In the genomic region with DNA sequence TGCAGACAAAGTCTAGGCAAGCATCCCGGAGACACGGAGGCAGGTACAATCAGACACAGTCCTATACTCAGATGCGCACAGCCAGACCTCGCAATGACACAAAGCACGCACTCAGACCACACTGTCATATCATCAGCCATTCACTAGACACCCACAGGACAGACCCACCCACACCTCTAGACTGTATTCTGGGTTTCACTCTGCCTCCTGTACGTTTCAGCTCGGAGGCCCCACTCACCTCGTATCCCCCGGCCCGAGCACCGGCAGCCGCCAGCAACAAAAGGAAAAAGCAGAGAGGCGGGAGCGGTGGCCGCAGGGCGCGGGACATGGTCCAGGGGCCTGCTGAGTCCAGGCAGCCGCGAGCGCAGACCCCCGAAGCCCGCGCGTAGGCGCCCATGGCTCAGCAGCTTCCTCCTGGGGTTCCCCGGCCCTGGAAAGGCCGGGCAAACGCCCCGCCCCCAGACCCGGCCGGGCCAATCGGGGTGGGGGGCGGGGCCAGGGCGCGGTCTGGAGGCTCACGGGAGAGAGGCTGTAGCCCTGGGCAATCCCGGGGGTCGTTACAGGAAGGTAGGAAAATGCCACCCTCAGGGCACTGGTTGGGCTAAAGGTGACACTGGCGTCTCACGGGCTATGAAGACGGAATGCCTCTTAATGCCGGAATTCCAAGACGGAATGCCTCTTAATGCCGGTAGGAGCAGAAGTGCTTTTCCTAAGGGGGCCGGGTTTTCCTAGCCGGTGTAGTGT, we compare ENCODE assay signal across 8 cellular contexts. TPM values are rescaled to one million over a fixed set of nuclear protein-coding genes. Genes with fewer than 3 reads are reported as not detected.
DNase-seq lines count a peak whose midpoint lies in the region; ATAC-seq, FAIRE-seq and TF ChIP-seq lines count a peak whose summit lies in the region.

A gene (minus strand): TSS at position 438 of the 744 bp plus-strand sequence. CDS start 41 bp downstream, at position 397.
A gene with protein sequence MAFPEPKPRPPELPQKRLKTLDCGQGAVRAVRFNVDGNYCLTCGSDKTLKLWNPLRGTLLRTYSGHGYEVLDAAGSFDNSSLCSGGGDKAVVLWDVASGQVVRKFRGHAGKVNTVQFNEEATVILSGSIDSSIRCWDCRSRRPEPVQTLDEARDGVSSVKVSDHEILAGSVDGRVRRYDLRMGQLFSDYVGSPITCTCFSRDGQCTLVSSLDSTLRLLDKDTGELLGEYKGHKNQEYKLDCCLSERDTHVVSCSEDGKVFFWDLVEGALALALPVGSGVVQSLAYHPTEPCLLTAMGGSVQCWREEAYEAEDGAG (plus strand): TSS at position 503 of the 744 bp plus-strand sequence. CDS start 2,984 bp downstream, outside the sequence.

- peaks cover 18 to 29% of the 10 kb centered on the region in 2 donors for H3K4me1 ChIP-seq in kidney (ENCODE audit: control insufficient read depth in 1 of 2, insufficient read depth in 1 of 2, low read depth in 1 of 2, low read length in 2 of 2)

- peak; percentile 70 for ATAC-seq in HG02885 (IDR thresholded peaks at IDR 0.05; ENCODE audit: poor library complexity, unreplicated experiment)
- peak; percentile 83 to 85 for ATAC-seq in activated CD4-positive, CD25-positive, alpha-beta regulatory T cell treated with anti-CD3 and anti-CD28 coated beads, Interleukin-2, amount 50 U/mL, for 24 hours
- no peak for ATAC-seq in HG03039 (IDR thresholded peaks at IDR 0.05; ENCODE audit: unreplicated experiment)

- no peak for FAIRE-seq in kidney (lab: Jason Lieb, UNC)

- H3K9me3 ChIP-seq in kidney (ENCODE audit: control insufficient read depth in 1 of 2, low read length in 2 of 2), result no peaks in the 10 kb centered on the region

- intact Hi-C loops in kidney (cut with DNase I), result no loop called here

- TF ChIP-seq CTCF in GM10266 (IDR thresholded peaks at IDR 0.05; ENCODE audit: control insufficient read depth, insufficient read depth, low read depth, missing control alignments), result no peak
- TF ChIP-seq CTCF in kidney (IDR thresholded peaks at IDR 0.05; ENCODE audit: borderline replicate concordance, extremely low read depth, insufficient read depth), result no peak

- peak within 1 kb of the TSS in 1 of 2 donors; percentile 59 for H3K27ac ChIP-seq in kidney (ENCODE audit: low read depth in 2 of 2, low read length in 2 of 2)

- H3K9ac ChIP-seq in kidney (ENCODE audit: low read length in 2 of 2), result peak within 1 kb of the TSS; percentile 71 to 81

- H3K4me3 ChIP-seq in kidney (ENCODE audit: low read length in 2 of 2), result peak within 1 kb of the TSS; percentile 77 to 89

- DNase-seq in GM10266 (ENCODE audit: extremely low spot score) (peak; percentile 94), NCI-H226 (peak; percentile 66), kidney (peak; percentile 89)
- DNase-seq in central memory CD4-positive, alpha-beta T cell, result peak; percentile 73
- peak; percentile 89 for DNase-seq in stimulated activated CD4-positive, alpha-beta T cell treated with anti-CD3 and anti-CD28 coated beads, Interleukin-15, amount 100 ng/mL, for 24 hours

- peaks cover 3% of the 10 kb centered on the region in 2 donors for H3K36me3 ChIP-seq in kidney (ENCODE audit: control insufficient read depth in 1 of 2, insufficient read depth in 2 of 2, low read length in 2 of 2)

RNA-seq across cellular contexts. Expression of the first gene that starts in this region (rescaled TPM):
- 90.5 TPM for total RNA-seq in kidney
- polyA plus RNA-seq in kidney (ENCODE audit: insufficient read depth, low read depth, low replicate concordance), result 63.9 TPM

RNA-seq across cellular contexts. Expression of the second gene that starts in this region (rescaled TPM):
- 10.5 TPM for total RNA-seq in kidney
- polyA plus RNA-seq in kidney (ENCODE audit: insufficient read depth, low read depth, low replicate concordance), result 21.2 TPM
